Comparison of ENCODE assay signal across 24 cellular contexts in the genomic region with DNA sequence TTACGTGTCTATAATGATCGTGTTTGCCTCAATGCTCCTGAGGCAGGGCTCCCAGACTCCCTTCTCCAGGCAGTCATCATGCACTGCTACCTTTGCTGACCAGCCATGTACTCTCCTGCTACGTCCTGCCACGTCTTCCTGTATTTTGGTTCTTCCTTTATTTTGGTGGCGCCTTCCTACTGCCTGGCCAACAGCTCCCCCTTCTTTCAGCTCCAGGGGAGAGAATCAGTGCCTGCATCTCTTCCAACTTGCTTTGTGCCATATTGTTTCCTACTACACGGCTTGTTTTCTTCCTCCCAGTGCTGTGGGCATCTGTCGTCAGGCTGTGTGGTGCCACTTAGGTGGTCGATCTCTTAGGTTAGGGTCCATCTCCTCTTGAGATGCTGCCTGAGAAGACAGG.
"Had no signal": no experiment of that assay in that cellular context is flagged by ENCODE, and none has a peak within 500 bp of the region (broad histone marks: within the 10 kb centered on the region; RNA-seq: fewer than 3 reads in every experiment).

No MANE protein-coding gene starts in this region.

- H3K4me3 ChIP-seq: colonic mucosa, esophagus squamous epithelium, lung, mucosa of descending colon, right lobe of liver, thoracic aorta, tibial nerve, upper lobe of left lung had no signal

- ATAC-seq: mucosa of descending colon; natural killer cell treated with Interleukin-12 subunit alpha and Interleukin-12 subunit beta and Interleukin-15 and Interleukin-18, amount 100 ng/mL, for 72 hours; right lobe of liver; stimulated activated naive B cell treated with anti-CD40 and anti-IgM and Interleukin-4, amounts not matched to agents 10 μg/mL and 1 μg/mL and 100 μg/mL, for 72 hours had no signal

- H3K79me2 ChIP-seq: parathyroid adenoma had no signal

- H3K36me3 ChIP-seq: colonic mucosa, esophagus squamous epithelium, neutrophil, right lobe of liver, thoracic aorta, tibial nerve, upper lobe of left lung had no signal

- DNase-seq: colonic mucosa; effector CD8-positive, alpha-beta T cell; erythroblast; esophagus squamous epithelium; foreskin melanocyte; glutamatergic neuron; hypothalamus; mucosa of descending colon; naive B cell; right lobe of liver; small intestine; stimulated activated CD4-positive, alpha-beta T cell treated with anti-CD3 and anti-CD28 coated beads, Interleukin-15, amount 100 ng/mL, for 24 hours; stimulated activated CD4-positive, alpha-beta T cell treated with anti-CD3 and anti-CD28 coated beads, Interleukin-2, amount 100 ng/mL, for 48 hours; stimulated activated naive B cell treated with anti-CD40 and anti-IgM and Interleukin-4, amounts not matched to agents 10 μg/mL and 1 μg/mL and 100 μg/mL, for 72 hours; upper lobe of left lung had no signal

- H3K4me1 ChIP-seq: colonic mucosa, esophagus squamous epithelium, parathyroid adenoma, right lobe of liver, tibial nerve, upper lobe of left lung had no signal

- H3K9me3 ChIP-seq: colonic mucosa, mucosa of descending colon, neutrophil, right lobe of liver, thoracic aorta had no signal

- H3K9ac ChIP-seq: parathyroid adenoma had no signal

- H3K27ac ChIP-seq: colonic mucosa, esophagus squamous epithelium, neutrophil, parathyroid adenoma, right lobe of liver, thoracic aorta, tibial nerve, upper lobe of left lung had no signal

- FAIRE-seq: endothelial cell of umbilical vein, keratinocyte, small intestine, urothelium cell line had no signal

- H3K27me3 ChIP-seq: colonic mucosa, neutrophil, right lobe of liver, tibial nerve, upper lobe of left lung had no signal

- H2AFZ ChIP-seq: parathyroid adenoma had no signal
